Comparison of ENCODE assay signal across 1 cellular context in the genomic region with DNA sequence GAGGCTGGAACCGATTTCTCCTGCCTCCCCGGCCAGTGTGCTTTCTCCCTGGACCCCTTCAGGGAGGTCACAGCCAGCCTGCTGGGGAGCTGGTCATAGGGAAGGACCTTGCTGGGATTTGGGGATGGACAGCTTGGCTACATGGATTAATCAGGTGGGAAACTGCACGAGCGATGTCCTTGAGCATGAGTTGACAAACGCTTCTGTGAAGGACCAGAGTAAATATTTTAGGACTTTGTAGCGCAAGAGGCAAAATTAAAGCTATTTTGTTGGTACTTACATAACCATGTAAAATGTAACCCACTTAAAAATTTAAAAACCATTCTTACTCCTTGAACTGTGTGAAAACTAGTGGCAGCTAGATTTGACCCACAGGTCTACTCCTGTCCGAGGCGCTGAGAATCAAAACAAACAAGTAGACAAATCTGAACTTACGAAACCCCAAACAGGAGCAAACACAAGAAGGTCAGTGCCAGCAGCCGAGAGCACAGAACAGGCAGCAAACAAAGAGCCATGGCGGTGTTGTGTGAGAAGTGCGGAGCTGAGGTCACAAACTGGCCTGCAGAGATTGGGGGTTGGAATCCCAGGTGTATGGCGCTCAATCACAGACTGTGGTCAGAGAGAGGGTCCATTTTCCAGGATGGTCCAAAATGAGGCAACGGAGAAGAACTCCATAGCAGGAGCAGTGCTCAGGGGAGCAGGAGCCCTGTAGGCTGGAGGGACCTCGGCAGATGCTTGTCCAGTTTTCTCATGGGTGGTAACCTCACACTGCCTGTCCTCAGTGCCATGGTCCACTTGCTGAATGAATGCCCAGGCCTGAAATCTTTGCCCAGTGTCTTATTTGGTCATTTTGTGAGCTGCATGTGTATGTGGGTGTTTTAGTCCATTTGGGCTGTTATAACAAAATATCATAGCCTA.
TF ChIP-seq lines count a peak whose summit lies in the region.

No MANE protein-coding gene starts in this region.

TF ChIP-seq in HepG2, 621 proteins besides CTCF, POLR2A, EP300 and RAD21 (continued from another document and continues in another):
- TF ChIP-seq, protein P1, sequence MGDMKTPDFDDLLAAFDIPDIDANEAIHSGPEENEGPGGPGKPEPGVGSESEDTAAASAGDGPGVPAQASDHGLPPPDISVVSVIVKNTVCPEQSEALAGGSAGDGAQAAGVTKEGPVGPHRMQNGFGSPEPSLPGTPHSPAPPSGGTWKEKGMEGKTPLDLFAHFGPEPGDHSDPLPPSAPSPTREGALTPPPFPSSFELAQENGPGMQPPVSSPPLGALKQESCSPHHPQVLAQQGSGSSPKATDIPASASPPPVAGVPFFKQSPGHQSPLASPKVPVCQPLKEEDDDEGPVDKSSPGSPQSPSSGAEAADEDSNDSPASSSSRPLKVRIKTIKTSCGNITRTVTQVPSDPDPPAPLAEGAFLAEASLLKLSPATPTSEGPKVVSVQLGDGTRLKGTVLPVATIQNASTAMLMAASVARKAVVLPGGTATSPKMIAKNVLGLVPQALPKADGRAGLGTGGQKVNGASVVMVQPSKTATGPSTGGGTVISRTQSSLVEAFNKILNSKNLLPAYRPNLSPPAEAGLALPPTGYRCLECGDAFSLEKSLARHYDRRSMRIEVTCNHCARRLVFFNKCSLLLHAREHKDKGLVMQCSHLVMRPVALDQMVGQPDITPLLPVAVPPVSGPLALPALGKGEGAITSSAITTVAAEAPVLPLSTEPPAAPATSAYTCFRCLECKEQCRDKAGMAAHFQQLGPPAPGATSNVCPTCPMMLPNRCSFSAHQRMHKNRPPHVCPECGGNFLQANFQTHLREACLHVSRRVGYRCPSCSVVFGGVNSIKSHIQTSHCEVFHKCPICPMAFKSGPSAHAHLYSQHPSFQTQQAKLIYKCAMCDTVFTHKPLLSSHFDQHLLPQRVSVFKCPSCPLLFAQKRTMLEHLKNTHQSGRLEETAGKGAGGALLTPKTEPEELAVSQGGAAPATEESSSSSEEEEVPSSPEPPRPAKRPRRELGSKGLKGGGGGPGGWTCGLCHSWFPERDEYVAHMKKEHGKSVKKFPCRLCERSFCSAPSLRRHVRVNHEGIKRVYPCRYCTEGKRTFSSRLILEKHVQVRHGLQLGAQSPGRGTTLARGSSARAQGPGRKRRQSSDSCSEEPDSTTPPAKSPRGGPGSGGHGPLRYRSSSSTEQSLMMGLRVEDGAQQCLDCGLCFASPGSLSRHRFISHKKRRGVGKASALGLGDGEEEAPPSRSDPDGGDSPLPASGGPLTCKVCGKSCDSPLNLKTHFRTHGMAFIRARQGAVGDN (CRISPR knock-in tag; IDR thresholded peaks at IDR 0.05), result peak; percentile 24; the same call in 1 of the 2 replicates
- TF ChIP-seq ZNF607 (CRISPR knock-in tag; IDR thresholded peaks at IDR 0.05; ENCODE audit: borderline replicate concordance), result peak; percentile 56; the same call in 1 of the 2 replicates
- TF ChIP-seq HNF4A (CRISPR knock-in tag; IDR thresholded peaks at IDR 0.05), result peak; percentile 66
- TF ChIP-seq ZNF614 (CRISPR knock-in tag; IDR thresholded peaks at IDR 0.05; ENCODE audit: borderline replicate concordance), result peak; percentile 50; the same call in 1 of the 2 replicates
- TF ChIP-seq SP140L (CRISPR knock-in tag; IDR thresholded peaks at IDR 0.05; ENCODE audit: borderline replicate concordance), result 0 out of 2 replicates have a peak, but pooled peaks have one; percentile 70
- TF ChIP-seq ZNF136 (CRISPR knock-in tag; IDR thresholded peaks at IDR 0.05; ENCODE audit: low read depth), result no peak
- no peak for TF ChIP-seq ZSCAN29 (CRISPR knock-in tag; conservative IDR thresholded peaks at IDR 0.05)
- TF ChIP-seq FOXA3 (CRISPR knock-in tag; IDR thresholded peaks at IDR 0.05), result peak; percentile 55
- peak; percentile 50; the same call in 1 of the 2 replicates for TF ChIP-seq ZBTB7B (CRISPR knock-in tag; IDR thresholded peaks at IDR 0.05)
- TF ChIP-seq, protein P2, sequence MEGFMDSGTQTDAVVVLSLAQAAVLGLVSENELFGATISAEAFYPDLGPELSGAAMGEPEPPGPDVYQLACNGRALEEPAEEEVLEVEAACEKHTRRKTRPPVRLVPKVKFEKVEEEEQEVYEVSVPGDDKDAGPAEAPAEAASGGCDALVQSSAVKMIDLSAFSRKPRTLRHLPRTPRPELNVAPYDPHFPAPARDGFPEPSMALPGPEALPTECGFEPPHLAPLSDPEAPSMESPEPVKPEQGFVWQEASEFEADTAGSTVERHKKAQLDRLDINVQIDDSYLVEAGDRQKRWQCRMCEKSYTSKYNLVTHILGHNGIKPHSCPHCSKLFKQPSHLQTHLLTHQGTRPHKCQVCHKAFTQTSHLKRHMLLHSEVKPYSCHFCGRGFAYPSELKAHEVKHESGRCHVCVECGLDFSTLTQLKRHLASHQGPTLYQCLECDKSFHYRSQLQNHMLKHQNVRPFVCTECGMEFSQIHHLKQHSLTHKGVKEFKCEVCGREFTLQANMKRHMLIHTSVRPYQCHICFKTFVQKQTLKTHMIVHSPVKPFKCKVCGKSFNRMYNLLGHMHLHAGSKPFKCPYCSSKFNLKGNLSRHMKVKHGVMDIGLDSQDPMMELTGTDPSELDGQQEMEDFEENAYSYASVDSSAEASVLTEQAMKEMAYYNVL (CRISPR knock-in tag; IDR thresholded peaks at IDR 0.05; ENCODE audit: borderline replicate concordance), result 0 out of 2 replicates have a peak, but pooled peaks have one; percentile 46
- peak; percentile 57; the same call in 1 of the 2 replicates for TF ChIP-seq ESRRA (CRISPR knock-in tag; IDR thresholded peaks at IDR 0.05; ENCODE audit: low read depth)
- TF ChIP-seq, protein P3, sequence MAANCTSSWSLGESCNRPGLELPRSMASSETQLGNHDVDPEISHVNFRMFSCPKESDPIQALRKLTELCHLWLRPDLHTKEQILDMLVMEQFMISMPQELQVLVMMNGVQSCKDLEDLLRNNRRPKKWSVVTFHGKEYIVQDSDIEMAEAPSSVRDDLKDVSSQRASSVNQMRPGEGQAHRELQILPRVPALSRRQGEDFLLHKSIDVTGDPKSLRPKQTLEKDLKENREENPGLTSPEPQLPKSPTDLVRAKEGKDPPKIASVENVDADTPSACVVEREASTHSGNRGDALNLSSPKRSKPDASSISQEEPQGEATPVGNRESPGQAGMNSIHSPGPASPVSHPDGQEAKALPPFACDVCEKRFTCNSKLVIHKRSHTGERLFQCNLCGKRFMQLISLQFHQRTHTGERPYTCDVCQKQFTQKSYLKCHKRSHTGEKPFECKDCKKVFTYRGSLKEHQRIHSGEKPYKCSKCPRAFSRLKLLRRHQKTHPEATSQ (CRISPR knock-in tag; IDR thresholded peaks at IDR 0.05; ENCODE audit: borderline replicate concordance), result peak; percentile 89; the same call in 1 of the 2 replicates
- TF ChIP-seq, protein P4, sequence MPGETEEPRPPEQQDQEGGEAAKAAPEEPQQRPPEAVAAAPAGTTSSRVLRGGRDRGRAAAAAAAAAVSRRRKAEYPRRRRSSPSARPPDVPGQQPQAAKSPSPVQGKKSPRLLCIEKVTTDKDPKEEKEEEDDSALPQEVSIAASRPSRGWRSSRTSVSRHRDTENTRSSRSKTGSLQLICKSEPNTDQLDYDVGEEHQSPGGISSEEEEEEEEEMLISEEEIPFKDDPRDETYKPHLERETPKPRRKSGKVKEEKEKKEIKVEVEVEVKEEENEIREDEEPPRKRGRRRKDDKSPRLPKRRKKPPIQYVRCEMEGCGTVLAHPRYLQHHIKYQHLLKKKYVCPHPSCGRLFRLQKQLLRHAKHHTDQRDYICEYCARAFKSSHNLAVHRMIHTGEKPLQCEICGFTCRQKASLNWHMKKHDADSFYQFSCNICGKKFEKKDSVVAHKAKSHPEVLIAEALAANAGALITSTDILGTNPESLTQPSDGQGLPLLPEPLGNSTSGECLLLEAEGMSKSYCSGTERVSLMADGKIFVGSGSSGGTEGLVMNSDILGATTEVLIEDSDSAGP (CRISPR knock-in tag; IDR thresholded peaks at IDR 0.05; ENCODE audit: borderline replicate concordance), result peak; percentile 29; the same call in 1 of the 2 replicates
- TF ChIP-seq ZNF10 (CRISPR knock-in tag; IDR thresholded peaks at IDR 0.05; ENCODE audit: borderline replicate concordance, low read depth), result no peak
- no peak for TF ChIP-seq ZNF766 (CRISPR knock-in tag; IDR thresholded peaks at IDR 0.05; ENCODE audit: borderline replicate concordance)
- no peak for TF ChIP-seq KDM5A (IDR thresholded peaks at IDR 0.05; ENCODE audit: borderline replicate concordance, low read length)
- TF ChIP-seq CAMTA2 (CRISPR knock-in tag; IDR thresholded peaks at IDR 0.05; ENCODE audit: borderline replicate concordance), result no peak
- no peak for TF ChIP-seq RORA (CRISPR knock-in tag; IDR thresholded peaks at IDR 0.05)
- no peak for TF ChIP-seq KLF15 (CRISPR knock-in tag; IDR thresholded peaks at IDR 0.05; ENCODE audit: borderline replicate concordance)
- no peak for TF ChIP-seq BRD4 (CRISPR knock-in tag; IDR thresholded peaks at IDR 0.05)
- TF ChIP-seq, protein P5, sequence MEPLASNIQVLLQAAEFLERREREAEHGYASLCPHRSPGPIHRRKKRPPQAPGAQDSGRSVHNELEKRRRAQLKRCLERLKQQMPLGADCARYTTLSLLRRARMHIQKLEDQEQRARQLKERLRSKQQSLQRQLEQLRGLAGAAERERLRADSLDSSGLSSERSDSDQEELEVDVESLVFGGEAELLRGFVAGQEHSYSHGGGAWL (CRISPR knock-in tag; IDR thresholded peaks at IDR 0.05), result no peak
- no peak; the same call in 1 of the 2 replicates for TF ChIP-seq NR2C2 (CRISPR knock-in tag; IDR thresholded peaks at IDR 0.05; ENCODE audit: borderline replicate concordance)
- TF ChIP-seq, protein P6, sequence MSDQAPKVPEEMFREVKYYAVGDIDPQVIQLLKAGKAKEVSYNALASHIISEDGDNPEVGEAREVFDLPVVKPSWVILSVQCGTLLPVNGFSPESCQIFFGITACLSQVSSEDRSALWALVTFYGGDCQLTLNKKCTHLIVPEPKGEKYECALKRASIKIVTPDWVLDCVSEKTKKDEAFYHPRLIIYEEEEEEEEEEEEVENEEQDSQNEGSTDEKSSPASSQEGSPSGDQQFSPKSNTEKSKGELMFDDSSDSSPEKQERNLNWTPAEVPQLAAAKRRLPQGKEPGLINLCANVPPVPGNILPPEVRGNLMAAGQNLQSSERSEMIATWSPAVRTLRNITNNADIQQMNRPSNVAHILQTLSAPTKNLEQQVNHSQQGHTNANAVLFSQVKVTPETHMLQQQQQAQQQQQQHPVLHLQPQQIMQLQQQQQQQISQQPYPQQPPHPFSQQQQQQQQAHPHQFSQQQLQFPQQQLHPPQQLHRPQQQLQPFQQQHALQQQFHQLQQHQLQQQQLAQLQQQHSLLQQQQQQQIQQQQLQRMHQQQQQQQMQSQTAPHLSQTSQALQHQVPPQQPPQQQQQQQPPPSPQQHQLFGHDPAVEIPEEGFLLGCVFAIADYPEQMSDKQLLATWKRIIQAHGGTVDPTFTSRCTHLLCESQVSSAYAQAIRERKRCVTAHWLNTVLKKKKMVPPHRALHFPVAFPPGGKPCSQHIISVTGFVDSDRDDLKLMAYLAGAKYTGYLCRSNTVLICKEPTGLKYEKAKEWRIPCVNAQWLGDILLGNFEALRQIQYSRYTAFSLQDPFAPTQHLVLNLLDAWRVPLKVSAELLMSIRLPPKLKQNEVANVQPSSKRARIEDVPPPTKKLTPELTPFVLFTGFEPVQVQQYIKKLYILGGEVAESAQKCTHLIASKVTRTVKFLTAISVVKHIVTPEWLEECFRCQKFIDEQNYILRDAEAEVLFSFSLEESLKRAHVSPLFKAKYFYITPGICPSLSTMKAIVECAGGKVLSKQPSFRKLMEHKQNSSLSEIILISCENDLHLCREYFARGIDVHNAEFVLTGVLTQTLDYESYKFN (CRISPR knock-in tag; conservative IDR thresholded peaks at IDR 0.05), result peak; percentile 65
- TF ChIP-seq, protein P7, sequence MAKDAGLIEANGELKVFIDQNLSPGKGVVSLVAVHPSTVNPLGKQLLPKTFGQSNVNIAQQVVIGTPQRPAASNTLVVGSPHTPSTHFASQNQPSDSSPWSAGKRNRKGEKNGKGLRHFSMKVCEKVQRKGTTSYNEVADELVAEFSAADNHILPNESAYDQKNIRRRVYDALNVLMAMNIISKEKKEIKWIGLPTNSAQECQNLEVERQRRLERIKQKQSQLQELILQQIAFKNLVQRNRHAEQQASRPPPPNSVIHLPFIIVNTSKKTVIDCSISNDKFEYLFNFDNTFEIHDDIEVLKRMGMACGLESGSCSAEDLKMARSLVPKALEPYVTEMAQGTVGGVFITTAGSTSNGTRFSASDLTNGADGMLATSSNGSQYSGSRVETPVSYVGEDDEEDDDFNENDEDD (CRISPR knock-in tag; IDR thresholded peaks at IDR 0.05; ENCODE audit: borderline replicate concordance), result no peak
- TF ChIP-seq CEBPG (CRISPR knock-in tag; IDR thresholded peaks at IDR 0.05), result peak; percentile 67
- TF ChIP-seq YEATS4 (CRISPR knock-in tag; IDR thresholded peaks at IDR 0.05; ENCODE audit: borderline replicate concordance), result 0 out of 2 replicates have a peak, but pooled peaks have one; percentile 21
- TF ChIP-seq GATA4 (IDR thresholded peaks at IDR 0.05; ENCODE audit: borderline replicate concordance, low read depth), result no peak
- TF ChIP-seq, protein P8, sequence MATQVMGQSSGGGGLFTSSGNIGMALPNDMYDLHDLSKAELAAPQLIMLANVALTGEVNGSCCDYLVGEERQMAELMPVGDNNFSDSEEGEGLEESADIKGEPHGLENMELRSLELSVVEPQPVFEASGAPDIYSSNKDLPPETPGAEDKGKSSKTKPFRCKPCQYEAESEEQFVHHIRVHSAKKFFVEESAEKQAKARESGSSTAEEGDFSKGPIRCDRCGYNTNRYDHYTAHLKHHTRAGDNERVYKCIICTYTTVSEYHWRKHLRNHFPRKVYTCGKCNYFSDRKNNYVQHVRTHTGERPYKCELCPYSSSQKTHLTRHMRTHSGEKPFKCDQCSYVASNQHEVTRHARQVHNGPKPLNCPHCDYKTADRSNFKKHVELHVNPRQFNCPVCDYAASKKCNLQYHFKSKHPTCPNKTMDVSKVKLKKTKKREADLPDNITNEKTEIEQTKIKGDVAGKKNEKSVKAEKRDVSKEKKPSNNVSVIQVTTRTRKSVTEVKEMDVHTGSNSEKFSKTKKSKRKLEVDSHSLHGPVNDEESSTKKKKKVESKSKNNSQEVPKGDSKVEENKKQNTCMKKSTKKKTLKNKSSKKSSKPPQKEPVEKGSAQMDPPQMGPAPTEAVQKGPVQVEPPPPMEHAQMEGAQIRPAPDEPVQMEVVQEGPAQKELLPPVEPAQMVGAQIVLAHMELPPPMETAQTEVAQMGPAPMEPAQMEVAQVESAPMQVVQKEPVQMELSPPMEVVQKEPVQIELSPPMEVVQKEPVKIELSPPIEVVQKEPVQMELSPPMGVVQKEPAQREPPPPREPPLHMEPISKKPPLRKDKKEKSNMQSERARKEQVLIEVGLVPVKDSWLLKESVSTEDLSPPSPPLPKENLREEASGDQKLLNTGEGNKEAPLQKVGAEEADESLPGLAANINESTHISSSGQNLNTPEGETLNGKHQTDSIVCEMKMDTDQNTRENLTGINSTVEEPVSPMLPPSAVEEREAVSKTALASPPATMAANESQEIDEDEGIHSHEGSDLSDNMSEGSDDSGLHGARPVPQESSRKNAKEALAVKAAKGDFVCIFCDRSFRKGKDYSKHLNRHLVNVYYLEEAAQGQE (IDR thresholded peaks at IDR 0.05; ENCODE audit: borderline replicate concordance in 1 of 2, low read depth in 1 of 2, low read length in 2 of 2), result 0 out of 4 replicates have a peak, but pooled peaks of 1 of the 2 experiments have one; percentile 10
- TF ChIP-seq, protein P9, sequence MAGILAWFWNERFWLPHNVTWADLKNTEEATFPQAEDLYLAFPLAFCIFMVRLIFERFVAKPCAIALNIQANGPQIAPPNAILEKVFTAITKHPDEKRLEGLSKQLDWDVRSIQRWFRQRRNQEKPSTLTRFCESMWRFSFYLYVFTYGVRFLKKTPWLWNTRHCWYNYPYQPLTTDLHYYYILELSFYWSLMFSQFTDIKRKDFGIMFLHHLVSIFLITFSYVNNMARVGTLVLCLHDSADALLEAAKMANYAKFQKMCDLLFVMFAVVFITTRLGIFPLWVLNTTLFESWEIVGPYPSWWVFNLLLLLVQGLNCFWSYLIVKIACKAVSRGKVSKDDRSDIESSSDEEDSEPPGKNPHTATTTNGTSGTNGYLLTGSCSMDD (CRISPR knock-in tag; IDR thresholded peaks at IDR 0.05), result no peak
- no peak for TF ChIP-seq ZSCAN9 (CRISPR knock-in tag; IDR thresholded peaks at IDR 0.05; ENCODE audit: borderline replicate concordance)
